ENCODE assay signal across 19 cellular contexts in genomic region chr17:73754886-73755285, GRCh38.
DNase-seq lines count a peak whose midpoint lies in the region; ATAC-seq, FAIRE-seq and TF ChIP-seq lines count a peak whose summit lies in the region.
"Had no signal": no experiment of that assay in that cellular context is flagged by ENCODE, and none has a peak within 500 bp of the region (broad histone marks: within the 10 kb centered on the region; RNA-seq: fewer than 3 reads in every experiment).

No MANE protein-coding gene starts in this region.

- DNase-seq in DMS 273 (lab: John Stamatoyannopoulos, UW; ENCODE audit: unreplicated experiment) (peak; percentile 17), DMS 273 treated with DMSO at 0.1 percent for 48 hours (lab: John Stamatoyannopoulos, UW) (no peak), WERI-Rb-1 (no peak), osteoblast (ENCODE audit: insufficient read length, low spot score, missing footprints) (peak; percentile 29), HepG2 (ENCODE audit: low spot score) (no peak)
- DNase-seq: AML-193; Caco-2; CD4-positive, alpha-beta T cell; DMS79 treated with DMSO at 0.1 percent for 48 hours; GF-D8; GOT3; H7 had no signal

- TF ChIP-seq RAD21 in HepG2 (CRISPR knock-in tag; IDR thresholded peaks at IDR 0.05) = no peak

- no peak overlapping the region for H2AFZ ChIP-seq in osteoblast (ENCODE audit: low read length)
- H2AFZ ChIP-seq in HepG2 (ENCODE audit: low read length) = no peak overlapping the region

- CTCF ChIA-PET in HEK293 (lab: Yijun Ruan, JAX) = interaction anchor here (1.6 kb wide), 1 partner anchor 85 kb away, joined by 4 read pairs; no protein-coding TSS in a partner anchor
- CTCF ChIA-PET in HepG2 (lab: Yijun Ruan, JAX; ENCODE audit: low intra/inter-chr PET ratio, low total read pairs) = no interaction called here

- H3K27me3 ChIP-seq in WERI-Rb-1 (ENCODE audit: insufficient read depth, low read depth, severe bottlenecking) (no peaks in the 10 kb centered on the region), osteoblast (ENCODE audit: insufficient read depth, low read length) (no peaks in the 10 kb centered on the region), HepG2 (ENCODE audit: control insufficient read depth in 1 of 2, insufficient read depth in 2 of 2, low read length in 2 of 2) (peaks cover 5 to 35% of the 10 kb centered on the region in 2 experiments; a peak in 2 of 5 replicates)

- H3K79me2 ChIP-seq in osteoblast (ENCODE audit: insufficient read depth, low read length) = no peaks in the 10 kb centered on the region
- no peaks in the 10 kb centered on the region for H3K79me2 ChIP-seq in HepG2 (ENCODE audit: insufficient read depth, low read length)

- no peak for TF ChIP-seq CTCF in HEK293 (tag by site-specific recombination; IDR thresholded peaks at IDR 0.05)
- no peak for TF ChIP-seq CTCF in WERI-Rb-1 (IDR thresholded peaks at IDR 0.05; ENCODE audit: low read depth, low read length)
- TF ChIP-seq CTCF in osteoblast (IDR thresholded peaks at IDR 0.05; ENCODE audit: extremely low read depth, low read depth, low read length) = no peak
- no peak for TF ChIP-seq CTCF in HepG2 (CRISPR knock-in tag; IDR thresholded peaks at IDR 0.05)

- H4K20me1 ChIP-seq in osteoblast (ENCODE audit: insufficient read depth, low read length) (no peaks in the 10 kb centered on the region), HepG2 (ENCODE audit: insufficient read depth, low read length) (no peaks in the 10 kb centered on the region)

- in situ Hi-C loops in HepG2 (cut with HindIII; ENCODE audit: extremely low pct_ligation_motif_present, low pct_unique_long_range_greater_than_20kb) = no loop called here

- H3K4me1 ChIP-seq in HEK293 (ENCODE audit: control insufficient read depth, insufficient read depth, low read length) (peaks cover 5% of the 10 kb centered on the region), osteoblast (ENCODE audit: insufficient read depth, low read length) (no peaks in the 10 kb centered on the region), HepG2 (ENCODE audit: insufficient read depth, low read length) (peaks cover 9% of the 10 kb centered on the region)
- H3K4me1 ChIP-seq: A549 had no signal

- WGBS in HepG2 (ENCODE audit: low lambda C conversion rate) = 80% methylated on average over 12 of the region's 12 CpGs

- no peak for TF ChIP-seq EP300 in HepG2 (IDR thresholded peaks at IDR 0.05; ENCODE audit: low read depth in 2 of 2, low read length in 2 of 2)
- TF ChIP-seq EP300 in HepG2 (CRISPR knock-in tag; IDR thresholded peaks at IDR 0.05; ENCODE audit: borderline replicate concordance) = no peak

- FAIRE-seq in HepG2 (lab: Jason Lieb, UNC) = no peak
- FAIRE-seq: A549, D721Med had no signal

- no peak for ATAC-seq in HepG2
- no peak for ATAC-seq in GM21529 (IDR thresholded peaks at IDR 0.05; ENCODE audit: unreplicated experiment)
- ATAC-seq: A549, HCT116 had no signal

- no TSS peak for BruUV-seq in HepG2 (replicated peaks; lab: Mats Ljungman, UMichigan)

- no peaks in the 10 kb centered on the region for H3K9me3 ChIP-seq in HEK293 (ENCODE audit: control insufficient read depth, insufficient read depth, low read depth, low read length)
- H3K9me3 ChIP-seq in WERI-Rb-1 (ENCODE audit: severe bottlenecking) = no peaks in the 10 kb centered on the region
- H3K9me3 ChIP-seq in osteoblast (ENCODE audit: low read depth, low read length) = no peaks in the 10 kb centered on the region
- H3K9me3 ChIP-seq in HepG2 (ENCODE audit: low read length) = no peaks in the 10 kb centered on the region
- H3K9me3 ChIP-seq: A549, Caco-2 had no signal

- H3K4me3 ChIP-seq in HEK293 (ENCODE audit: low read depth, low read length) (no peak overlapping the region), WERI-Rb-1 (ENCODE audit: low read depth, low read length) (no peak overlapping the region), osteoblast (ENCODE audit: insufficient read depth, low read length) (no peak overlapping the region), HepG2 (replicated peaks in 1 of 3; ENCODE audit: insufficient read depth in 1 of 3, low read depth in 2 of 3, low read length in 3 of 3) (no peak overlapping the region)
- H3K4me3 ChIP-seq: A549 had no signal

- H3K27ac ChIP-seq in HEK293 (ENCODE audit: extremely low read depth, low read depth, low read length) = no peak overlapping the region
- H3K27ac ChIP-seq in WERI-Rb-1 = peak overlapping the region; percentile 95
- H3K27ac ChIP-seq in osteoblast (ENCODE audit: low read depth, low read length) = no peak overlapping the region
- H3K27ac ChIP-seq in HepG2 (ENCODE audit: extremely low read length, insufficient read depth, low read length) = no peak overlapping the region
- H3K27ac ChIP-seq: 22Rv1, A549, C4-2B had no signal

- H3K36me3 ChIP-seq in HEK293 (ENCODE audit: control insufficient read depth in 2 of 2, insufficient read depth in 1 of 2, low read length in 2 of 2) = no peaks in the 10 kb centered on the region
- H3K36me3 ChIP-seq in WERI-Rb-1 = peaks cover 54% of the 10 kb centered on the region
- no peaks in the 10 kb centered on the region for H3K36me3 ChIP-seq in osteoblast (ENCODE audit: insufficient read depth, low read length)
- H3K36me3 ChIP-seq in HepG2 (replicated peaks in 1 of 2; ENCODE audit: control insufficient read depth in 1 of 2, insufficient read depth in 2 of 2, low read length in 2 of 2) = no peaks in the 10 kb centered on the region

- H3K4me2 ChIP-seq in osteoblast (ENCODE audit: insufficient read depth, low read length) (no peak overlapping the region), HepG2 (ENCODE audit: low read depth, low read length) (no peak overlapping the region)
- H3K4me2 ChIP-seq: A549 had no signal

- no peak for TF ChIP-seq POLR2A in HepG2 (IDR thresholded peaks at IDR 0.05; ENCODE audit: insufficient read depth in 1 of 2, low read depth in 2 of 2, low read length in 2 of 2)

- intact Hi-C loops in HepG2 (cut with micrococcal nuclease; ENCODE audit: unreplicated experiment) = no loop called here

- POLR2A ChIA-PET in HEK293 (lab: Yijun Ruan, JAX) (no interaction called here), HepG2 (lab: Yijun Ruan, JAX) (no interaction called here)

- no peak overlapping the region for H3K9ac ChIP-seq in HepG2 (ENCODE audit: insufficient read depth, low read depth, low read length)

TF ChIP-seq in HEK293, 187 proteins besides CTCF, POLR2A, EP300 and RAD21:
- TF ChIP-seq ZNF561 (tag by site-specific recombination; IDR thresholded peaks at IDR 0.05; ENCODE audit: borderline replicate concordance) (no peak), ZNF548 (tag by site-specific recombination; IDR thresholded peaks at IDR 0.05) (peak; percentile 46; the same call in 1 of the 2 replicates), ZNF514 (tag by site-specific recombination; IDR thresholded peaks at IDR 0.05) (no peak), ZNF221 (tag by site-specific recombination; IDR thresholded peaks at IDR 0.05; ENCODE audit: borderline replicate concordance) (no peak), GLIS2 (tag by site-specific recombination; IDR thresholded peaks at IDR 0.05) (no peak), ZSCAN5A (tag by site-specific recombination; IDR thresholded peaks at IDR 0.05) (no peak)

TF ChIP-seq in HepG2, 621 proteins besides CTCF, POLR2A, EP300 and RAD21:
- TF ChIP-seq ZNF740 (CRISPR knock-in tag; IDR thresholded peaks at IDR 0.05) (no peak), ZNF546 (CRISPR knock-in tag; conservative IDR thresholded peaks at IDR 0.05) (no peak), ASH2L (IDR thresholded peaks at IDR 0.05; ENCODE audit: insufficient read length, low read depth, low read length) (no peak), SNRNP70 (IDR thresholded peaks at IDR 0.05; ENCODE audit: low read depth, low read length) (no peak), TOE1 (CRISPR knock-in tag; IDR thresholded peaks at IDR 0.05) (no peak), ZNF143 (CRISPR knock-in tag; IDR thresholded peaks at IDR 0.05) (no peak), ZNF792 (CRISPR knock-in tag; IDR thresholded peaks at IDR 0.05) (no peak), ZNF253 (CRISPR knock-in tag; IDR thresholded peaks at IDR 0.05; ENCODE audit: borderline replicate concordance) (no peak), TAF15 (IDR thresholded peaks at IDR 0.05; ENCODE audit: low read depth, low read length, poor library complexity, severe bottlenecking) (no peak), PBX2 (CRISPR knock-in tag; IDR thresholded peaks at IDR 0.05) (no peak), ZNF513 (CRISPR knock-in tag; conservative IDR thresholded peaks at IDR 0.05) (no peak), KDM5A (IDR thresholded peaks at IDR 0.05; ENCODE audit: borderline replicate concordance, low read length) (no peak), ZNF264 (CRISPR knock-in tag; IDR thresholded peaks at IDR 0.05) (no peak)

Comparison
In these comparisons a context has a peak if more than half of its experiments do, and no peak if none do; other contexts are left out.
1. DNase-seq: peak in DMS 273 (single experiment) and osteoblast (single experiment); none in DMS 273 treated with DMSO at 0.1 percent for 48 hours (single experiment), WERI-Rb-1 (single experiment) and HepG2 (single experiment).